In the genomic region with DNA sequence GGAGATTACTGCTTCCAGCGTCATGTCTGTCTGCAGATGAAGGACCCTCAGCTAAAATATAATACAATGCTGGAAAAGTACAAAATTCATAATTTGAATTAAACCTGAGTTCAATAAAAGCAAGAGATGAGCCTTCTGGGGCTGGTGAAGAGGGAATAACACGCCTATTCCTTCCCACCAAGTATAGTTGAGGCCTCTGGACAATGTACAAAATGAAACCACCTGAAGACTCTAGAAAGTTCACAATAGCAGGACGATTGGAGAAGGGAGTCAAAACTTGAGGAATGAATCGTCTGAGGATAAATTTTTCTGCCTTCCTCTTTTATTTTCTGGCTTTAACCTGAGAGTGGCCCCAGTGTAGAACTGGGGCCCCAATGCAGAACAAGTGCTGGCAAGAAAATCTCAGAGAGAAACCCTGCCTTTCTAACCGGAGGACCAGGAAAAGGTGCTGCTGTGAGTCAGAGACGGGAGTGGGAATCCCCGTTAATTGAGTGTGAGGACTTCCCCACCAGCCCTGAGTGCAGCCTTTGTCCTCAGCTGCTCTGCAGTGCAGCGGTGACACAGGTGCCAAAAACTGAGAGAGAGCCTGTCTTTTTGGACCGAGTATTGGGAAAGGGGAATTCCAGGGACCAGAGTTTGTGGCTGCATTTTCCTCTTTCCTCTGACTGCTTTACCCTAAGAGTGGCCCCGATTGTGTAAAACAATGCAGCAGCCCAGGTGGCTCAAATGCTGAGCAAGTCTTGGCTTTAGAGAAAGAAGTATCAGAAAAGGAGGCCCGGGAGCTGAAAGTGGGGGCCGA, we compare ENCODE assay signal across 9 cellular contexts.
DNase-seq lines count a peak whose midpoint lies in the region; ATAC-seq, FAIRE-seq and TF ChIP-seq lines count a peak whose summit lies in the region.
"Had no signal": no experiment of that assay in that cellular context is flagged by ENCODE, and none has a peak within 500 bp of the region (broad histone marks: within the 10 kb centered on the region; RNA-seq: fewer than 3 reads in every experiment).

No MANE protein-coding gene starts in this region.

- H3K4me1 ChIP-seq in mammary epithelial cell (ENCODE audit: insufficient read depth, low read length) (peaks cover 22% of the 10 kb centered on the region), neuronal stem cell (ENCODE audit: control insufficient read depth in 2 of 2, insufficient read depth in 1 of 2, low read depth in 1 of 2, low read length in 2 of 2) (peaks cover 4 to 9% of the 10 kb centered on the region in 2 donors)

- H4K91ac ChIP-seq in neuronal stem cell (ENCODE audit: low read depth, low read length, poor library complexity) = no peak overlapping the region

- no peak for FAIRE-seq in frontal cortex (lab: Jason Lieb, UNC)

- H3K4me2 ChIP-seq in mammary epithelial cell (ENCODE audit: insufficient read depth, low read depth, low read length) (peak overlapping the region; percentile 61), neuronal stem cell (ENCODE audit: insufficient read depth, low read length, poor library complexity, severe bottlenecking) (peak overlapping the region; percentile 34)

- 15% methylated on average over 12 of the region's 12 CpGs for WGBS in mammary epithelial cell (ENCODE audit: low coverage, missing lambda C conversion rate)
- no CpG with 5 or more reads among the region's 12 CpGs for WGBS in neuronal stem cell (ENCODE audit: extremely low coverage in 2 of 2, insufficient read length in 2 of 2, insufficient replicate concordance in 1 of 2), 2 donors

- H3K36me3 ChIP-seq in mammary epithelial cell (ENCODE audit: insufficient read depth, low read length) (no peaks in the 10 kb centered on the region), neuronal stem cell (replicated peaks in 1 of 2; ENCODE audit: control insufficient read depth in 2 of 2, insufficient read depth in 2 of 2, low read length in 2 of 2) (no peaks in the 10 kb centered on the region)
- H3K36me3 ChIP-seq: breast epithelium had no signal

- H3K9ac ChIP-seq in mammary epithelial cell (ENCODE audit: insufficient read depth, low read length) (peak overlapping the region; percentile 42), neuronal stem cell (ENCODE audit: low read depth, low read length, poor library complexity) (no peak overlapping the region)

- peak overlapping the region; percentile 58 for H3K18ac ChIP-seq in neuronal stem cell (ENCODE audit: low read length)

- CTCF ChIA-PET in mammary epithelial cell (lab: Charles Lee; ENCODE audit: low non-redundant PET) = no interaction called here

- H3K79me2 ChIP-seq in mammary epithelial cell (ENCODE audit: insufficient read depth, low read length) = no peaks in the 10 kb centered on the region

- no peak overlapping the region for H2BK15ac ChIP-seq in neuronal stem cell (ENCODE audit: low read length)

- H3K9me3 ChIP-seq in mammary epithelial cell (replicated peaks; ENCODE audit: insufficient read depth, low read length) (no peaks in the 10 kb centered on the region), neuronal stem cell (replicated peaks in 1 of 2; ENCODE audit: control insufficient read depth in 2 of 2, insufficient read depth in 1 of 2, low read depth in 1 of 2, low read length in 2 of 2) (peaks cover 3 to 27% of the 10 kb centered on the region in 2 donors)
- H3K9me3 ChIP-seq: breast epithelium had no signal

- H2BK120ac ChIP-seq in neuronal stem cell (ENCODE audit: low read depth, low read length) = no peak overlapping the region

- in situ Hi-C loops in mammary epithelial cell (cut with MboI; ENCODE audit: low sequenced_read_pairs in 2 of 2) = loop anchor here in 1 of 2 donors (25.0 kb wide), 1 partner anchor 369 kb away; a partner anchor contains a TSS

- no peak overlapping the region for H2BK12ac ChIP-seq in neuronal stem cell (ENCODE audit: low read length)

- dilution Hi-C loops in mammary epithelial cell (cut with HindIII; ENCODE audit: low sequenced_read_pairs) = no loop called here

- H3K27me3 ChIP-seq in mammary epithelial cell (ENCODE audit: insufficient read depth, low read length) = no peaks in the 10 kb centered on the region
- H3K27me3 ChIP-seq in neuronal stem cell (ENCODE audit: control insufficient read depth in 3 of 3, insufficient read depth in 3 of 3, low read depth in 1 of 3, low read length in 3 of 3) = no peaks in the 10 kb centered on the region
- H3K27me3 ChIP-seq: breast epithelium had no signal

- no peak overlapping the region for H3K14ac ChIP-seq in neuronal stem cell (ENCODE audit: low read length)

- H2AFZ ChIP-seq in mammary epithelial cell (ENCODE audit: low read depth, low read length) (peak overlapping the region; percentile 53), neuronal stem cell (ENCODE audit: low read length) (peak overlapping the region; percentile 86)

- peak; percentile 98 for DNase-seq in mammary epithelial cell
- peak; percentile 27 for DNase-seq in neuronal stem cell (ENCODE audit: low spot score)
- DNase-seq in activated T-cell treated with anti-CD3 and anti-CD28 coated beads, Interleukin-2, amount 50 U/mL, for 48 hours = no peak
- DNase-seq in frontal cortex (ENCODE audit: low spot score in 2 of 2) = no peak
- DNase-seq in amniotic stem cell (lab: John Stamatoyannopoulos, UW) = no peak
- DNase-seq in anterior cingulate cortex (lab: John Stamatoyannopoulos, UW) = no peak

- H3K23ac ChIP-seq in neuronal stem cell (ENCODE audit: low read depth, low read length, poor library complexity) = no peak overlapping the region

- ATAC-seq in GM18907 (IDR thresholded peaks at IDR 0.05; ENCODE audit: unreplicated experiment) (peak; percentile 51), HG02884 (IDR thresholded peaks at IDR 0.05; ENCODE audit: unreplicated experiment) (peak; percentile 84)

- peak overlapping the region; percentile 47 for H2BK5ac ChIP-seq in neuronal stem cell (ENCODE audit: low read length)

- no peak for TF ChIP-seq CTCF in mammary epithelial cell (conservative IDR thresholded peaks at IDR 0.05 in 1 of 2, IDR thresholded peaks at IDR 0.05 in 1 of 2; ENCODE audit: extremely low read depth in 1 of 2, insufficient read depth in 1 of 2, low read depth in 1 of 2, low read length in 2 of 2)

- H3K4ac ChIP-seq in neuronal stem cell (ENCODE audit: low read length) = no peak overlapping the region

- H3K79me1 ChIP-seq in neuronal stem cell (ENCODE audit: low read depth, low read length) = no peaks in the 10 kb centered on the region

- H2AK5ac ChIP-seq in neuronal stem cell (ENCODE audit: low read depth, low read length) = no peak overlapping the region

- no peaks in the 10 kb centered on the region for H4K20me1 ChIP-seq in mammary epithelial cell (ENCODE audit: insufficient read depth, low read length)

- H3K4me3 ChIP-seq in mammary epithelial cell (replicated peaks in 1 of 3; ENCODE audit: insufficient read depth in 1 of 3, low read depth in 2 of 3, low read length in 3 of 3) (peak overlapping the region in 2 of 3 experiments; percentile 2 to 3), neuronal stem cell (ENCODE audit: low read length in 2 of 2) (no peak overlapping the region)
- H3K4me3 ChIP-seq: breast epithelium had no signal

- no TSS peak for BruUV-seq in mammary epithelial cell (replicated peaks; lab: Mats Ljungman, UMichigan)

- H4K8ac ChIP-seq in neuronal stem cell (ENCODE audit: low read depth, low read length) = no peak overlapping the region

- H3K27ac ChIP-seq in mammary epithelial cell (ENCODE audit: insufficient read depth, low read depth, low read length) = peak overlapping the region; percentile 52
- peak overlapping the region; percentile 94 for H3K27ac ChIP-seq in neuronal stem cell (replicated peaks; ENCODE audit: low read length)

- intact Hi-C loops in mammary epithelial cell (cut with micrococcal nuclease) = no loop called here

Comparison
In these comparisons a context has a peak if more than half of its experiments do, and no peak if none do; other contexts are left out.
1. DNase-seq: peak in mammary epithelial cell (single experiment) and neuronal stem cell (single experiment); none in activated T-cell treated with anti-CD3 and anti-CD28 coated beads, Interleukin-2, amount 50 U/mL, for 48 hours (0 of 2), frontal cortex (0 of 2), amniotic stem cell (single experiment) and anterior cingulate cortex (0 of 58).
2. H3K4me3 ChIP-seq: peak in mammary epithelial cell (2 of 3); none in neuronal stem cell (0 of 2).